Comparison of ENCODE assay signal across 9 cellular contexts in the genomic region with DNA sequence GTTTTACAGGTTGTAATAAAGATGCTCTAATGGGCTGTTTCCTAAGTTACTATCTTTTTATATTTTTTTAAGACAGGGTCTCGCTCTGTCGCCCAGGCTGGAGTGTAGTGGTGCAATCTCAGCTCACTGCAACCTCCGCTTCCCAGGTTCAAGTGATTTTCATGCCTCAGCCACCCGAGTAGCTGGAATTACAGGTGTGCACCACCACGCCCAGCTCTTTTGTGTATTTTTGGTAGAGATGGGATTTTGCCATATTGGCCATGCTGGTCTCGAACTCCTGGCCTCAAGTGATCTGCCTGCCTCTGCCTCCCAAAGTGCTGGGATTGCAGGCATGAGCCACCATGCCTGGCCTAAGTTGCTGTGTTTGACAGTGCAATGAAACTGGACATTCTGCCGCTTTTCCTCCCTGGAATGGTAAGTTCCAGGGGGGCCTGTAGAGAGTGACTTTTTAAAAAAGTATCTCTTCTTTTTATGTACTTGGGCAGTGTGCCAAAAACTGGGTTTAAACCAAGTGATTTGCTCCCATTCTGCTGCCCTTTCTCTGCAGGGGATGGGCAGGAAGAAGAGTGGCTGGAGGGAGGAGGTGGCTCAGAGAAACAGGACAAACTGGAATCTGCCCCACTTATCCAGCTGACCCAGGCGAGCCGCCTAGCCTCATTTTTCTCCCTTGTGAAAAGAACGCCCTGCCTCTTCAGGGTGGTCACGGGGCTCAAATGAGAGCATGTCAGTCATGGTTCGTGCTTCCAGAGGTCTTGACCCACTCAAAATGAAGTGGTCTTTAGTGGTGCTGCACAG. TPM values are rescaled to one million over a fixed set of nuclear protein-coding genes. Genes with fewer than 3 reads are reported as not detected.
DNase-seq lines count a peak whose midpoint lies in the region; ATAC-seq and TF ChIP-seq lines count a peak whose summit lies in the region.
"Had no signal": no experiment of that assay in that cellular context is flagged by ENCODE, and none has a peak within 500 bp of the region (broad histone marks: within the 10 kb centered on the region; RNA-seq: fewer than 3 reads in every experiment).

No MANE protein-coding gene starts in this region.

- H3K9me2 ChIP-seq in PC-3 (replicated peaks; ENCODE audit: low read length): no peaks in the 10 kb centered on the region

- CTCF ChIA-PET in activated CD4-positive, alpha-beta T cell treated with anti-CD3 and anti-CD28 coated beads, Interleukin-2, amount 10 ng/mL, durations not matched to agents 7 days and 5 days (lab: Charles Lee): interaction anchor here (0.5 to 0.6 kb wide), 2 partner anchors 38 to 42 kb away, joined by 4 read pairs; no protein-coding TSS in a partner anchor
- CTCF ChIA-PET in PC-3 (lab: Charles Lee): interaction anchor here (1.2 to 1.9 kb wide), 2 partner anchors 47 to 49 kb away, joined by 4 to 7 read pairs; no protein-coding TSS in a partner anchor

- DNase-seq in activated CD4-positive, alpha-beta T cell treated with anti-CD3 and anti-CD28 coated beads, Interleukin-2, amount 10 ng/mL, durations not matched to agents 7 days and 5 days: no peak
- no peak for DNase-seq in activated CD4-positive, alpha-beta T cell treated with anti-CD3 and anti-CD28 coated beads, Interleukin-2, amount 50 U/mL, for 4 hours
- DNase-seq in PC-3: peak; percentile 97
- DNase-seq in glutamatergic neuron: no peak
- DNase-seq in D341Med (ENCODE audit: low spot score): no peak
- DNase-seq: stimulated activated CD4-positive, alpha-beta T cell treated with anti-CD3 and anti-CD28 coated beads, Interleukin-4, amount 100 ng/mL, for 1 hour had no signal

- H3F3A ChIP-seq in PC-3 (ENCODE audit: low read length, unreplicated experiment): peaks cover 5% of the 10 kb centered on the region

- ATAC-seq in PC-3 (peak; percentile 50), HG03139 (IDR thresholded peaks at IDR 0.05; ENCODE audit: unreplicated experiment) (no peak), HG02973 (IDR thresholded peaks at IDR 0.05; ENCODE audit: unreplicated experiment) (no peak)
- no peak for ATAC-seq in stimulated activated memory B cell treated with anti-CD40 and anti-IgM and Interleukin-4, amounts not matched to agents 10 μg/mL and 1 μg/mL and 100 μg/mL, for 72 hours

- no TSS peak for BruUV-seq in PC-3 (replicated peaks; lab: Mats Ljungman, UMichigan)

- H3K9me3 ChIP-seq in PC-3 (ENCODE audit: low read length): no peaks in the 10 kb centered on the region

- H3K4me2 ChIP-seq in PC-3 (ENCODE audit: low read length): peak overlapping the region; percentile 96

- POLR2A ChIA-PET in activated CD4-positive, alpha-beta T cell treated with anti-CD3 and anti-CD28 coated beads, Interleukin-2, amount 10 ng/mL, durations not matched to agents 7 days and 5 days (lab: Charles Lee): no interaction called here
- POLR2A ChIA-PET in PC-3 (lab: Charles Lee; ENCODE audit: unreplicated experiment): no interaction called here

- peak overlapping the region; percentile 86 for H3K9ac ChIP-seq in PC-3 (ENCODE audit: low read length)

- H3K36me3 ChIP-seq in PC-3 (ENCODE audit: low read depth, low read length): peaks cover 24% of the 10 kb centered on the region

- peak overlapping the region; percentile 83 for H3K4me3 ChIP-seq in PC-3 (ENCODE audit: low read length)

- H3K27me3 ChIP-seq in PC-3 (ENCODE audit: low read length): no peaks in the 10 kb centered on the region

- intact Hi-C loops in PC-3 (cut with micrococcal nuclease): loop anchor here (2.0 to 5.0 kb wide), 3 partner anchors 19 to 114 kb away; a partner anchor contains a TSS

- H3K4me1 Mint-ChIP-seq in activated CD4-positive, alpha-beta T cell treated with anti-CD3 and anti-CD28 coated beads, Interleukin-2, amount 10 ng/mL, durations not matched to agents 7 days and 5 days: peaks cover 29% of the 10 kb centered on the region
- peaks cover 12% of the 10 kb centered on the region for H3K4me1 Mint-ChIP-seq in glutamatergic neuron (ENCODE audit: low read depth, unreplicated experiment)
- H3K4me1 Mint-ChIP-seq in stimulated activated memory B cell treated with anti-CD40 and anti-IgM and Interleukin-4, amounts not matched to agents 10 μg/mL and 1 μg/mL and 100 μg/mL, for 72 hours: peaks cover 63% of the 10 kb centered on the region

- TF ChIP-seq CTCF in PC-3 (conservative IDR thresholded peaks at IDR 0.05; ENCODE audit: low read depth, low read length): no peak
- TF ChIP-seq CTCF in glutamatergic neuron (IDR thresholded peaks at IDR 0.05; ENCODE audit: partially characterized antibody, unreplicated experiment): no peak

- H3K36me3 Mint-ChIP-seq in activated CD4-positive, alpha-beta T cell treated with anti-CD3 and anti-CD28 coated beads, Interleukin-2, amount 10 ng/mL, durations not matched to agents 7 days and 5 days (ENCODE audit: low read depth): peaks cover 36% of the 10 kb centered on the region
- peaks cover 4% of the 10 kb centered on the region for H3K36me3 Mint-ChIP-seq in glutamatergic neuron (ENCODE audit: unreplicated experiment)
- H3K36me3 Mint-ChIP-seq in stimulated activated memory B cell treated with anti-CD40 and anti-IgM and Interleukin-4, amounts not matched to agents 10 μg/mL and 1 μg/mL and 100 μg/mL, for 72 hours: peaks cover 37% of the 10 kb centered on the region

- no peaks in the 10 kb centered on the region for H3K9me3 Mint-ChIP-seq in activated CD4-positive, alpha-beta T cell treated with anti-CD3 and anti-CD28 coated beads, Interleukin-2, amount 10 ng/mL, durations not matched to agents 7 days and 5 days
- H3K9me3 Mint-ChIP-seq in glutamatergic neuron (ENCODE audit: unreplicated experiment): peaks cover 15% of the 10 kb centered on the region
- H3K9me3 Mint-ChIP-seq in stimulated activated memory B cell treated with anti-CD40 and anti-IgM and Interleukin-4, amounts not matched to agents 10 μg/mL and 1 μg/mL and 100 μg/mL, for 72 hours: no peaks in the 10 kb centered on the region

- peaks cover 44% of the 10 kb centered on the region for H3K4me1 ChIP-seq in PC-3 (ENCODE audit: insufficient read depth, low read length)

- peak overlapping the region; percentile 82 for H3K4me3 Mint-ChIP-seq in activated CD4-positive, alpha-beta T cell treated with anti-CD3 and anti-CD28 coated beads, Interleukin-2, amount 10 ng/mL, durations not matched to agents 7 days and 5 days
- peak overlapping the region; percentile 86 for H3K4me3 Mint-ChIP-seq in glutamatergic neuron (ENCODE audit: unreplicated experiment)
- peak overlapping the region; percentile 92 for H3K4me3 Mint-ChIP-seq in stimulated activated memory B cell treated with anti-CD40 and anti-IgM and Interleukin-4, amounts not matched to agents 10 μg/mL and 1 μg/mL and 100 μg/mL, for 72 hours

- H4K20me1 ChIP-seq in PC-3 (ENCODE audit: low read length): no peaks in the 10 kb centered on the region

- peak overlapping the region; percentile 31; the same call in 1 of the 2 replicates for H2AFZ ChIP-seq in PC-3 (ENCODE audit: low read length)

- peaks cover 3% of the 10 kb centered on the region for H3K27me3 Mint-ChIP-seq in activated CD4-positive, alpha-beta T cell treated with anti-CD3 and anti-CD28 coated beads, Interleukin-2, amount 10 ng/mL, durations not matched to agents 7 days and 5 days
- peaks cover 8% of the 10 kb centered on the region for H3K27me3 Mint-ChIP-seq in glutamatergic neuron (ENCODE audit: unreplicated experiment)
- H3K27me3 Mint-ChIP-seq in stimulated activated memory B cell treated with anti-CD40 and anti-IgM and Interleukin-4, amounts not matched to agents 10 μg/mL and 1 μg/mL and 100 μg/mL, for 72 hours: no peaks in the 10 kb centered on the region

- H3K79me2 ChIP-seq in PC-3 (ENCODE audit: low read length): peaks cover 66% of the 10 kb centered on the region

- no peak overlapping the region for H3K27ac Mint-ChIP-seq in activated CD4-positive, alpha-beta T cell treated with anti-CD3 and anti-CD28 coated beads, Interleukin-2, amount 10 ng/mL, durations not matched to agents 7 days and 5 days
- H3K27ac Mint-ChIP-seq in glutamatergic neuron (ENCODE audit: unreplicated experiment): no peak overlapping the region
- H3K27ac Mint-ChIP-seq in stimulated activated memory B cell treated with anti-CD40 and anti-IgM and Interleukin-4, amounts not matched to agents 10 μg/mL and 1 μg/mL and 100 μg/mL, for 72 hours: no peak overlapping the region

- H3K27ac ChIP-seq in PC-3 (ENCODE audit: low read length): peak overlapping the region; percentile 92

RNA-seq across cellular contexts. Expression of a gene that starts 2.3 kb away (rescaled TPM):
- total RNA-seq in activated CD4-positive, alpha-beta T cell treated with anti-CD3 and anti-CD28 coated beads, Interleukin-2, amount 10 ng/mL, durations not matched to agents 7 days and 5 days: 10 to 100 TPM; 19.2 to 20.2 TPM
- total RNA-seq in PC-3 (2014; rRNA removed) (34.2 and 38.3 TPM in 2 replicates), glutamatergic neuron (ENCODE audit: unreplicated experiment) (65.7 TPM)

RNA-seq across cellular contexts. Expression of a gene that starts 19.9 kb away (rescaled TPM):
- not detected for total RNA-seq in activated CD4-positive, alpha-beta T cell treated with anti-CD3 and anti-CD28 coated beads, Interleukin-2, amount 10 ng/mL, durations not matched to agents 7 days and 5 days
- total RNA-seq in PC-3 (2014; rRNA removed) (0.51 and 0.98 TPM in 2 replicates), glutamatergic neuron (ENCODE audit: unreplicated experiment) (0.42 TPM)
